1 cellular context compared by ENCODE assay signal in genomic region chr7:2076649-2077064, GRCh38.
TF ChIP-seq lines count a peak whose summit lies in the region.

No MANE protein-coding gene starts in this region.

TF ChIP-seq in H1, 55 proteins besides CTCF, POLR2A, EP300 and RAD21 (continued from another document):
- TF ChIP-seq CHD7 (IDR thresholded peaks at IDR 0.05; ENCODE audit: insufficient replicate concordance, low read length) (no peak), POU5F1 (IDR thresholded peaks at IDR 0.05; ENCODE audit: low read depth, low read length) (no peak)
